17 cellular contexts compared by ENCODE assay signal in the genomic region with DNA sequence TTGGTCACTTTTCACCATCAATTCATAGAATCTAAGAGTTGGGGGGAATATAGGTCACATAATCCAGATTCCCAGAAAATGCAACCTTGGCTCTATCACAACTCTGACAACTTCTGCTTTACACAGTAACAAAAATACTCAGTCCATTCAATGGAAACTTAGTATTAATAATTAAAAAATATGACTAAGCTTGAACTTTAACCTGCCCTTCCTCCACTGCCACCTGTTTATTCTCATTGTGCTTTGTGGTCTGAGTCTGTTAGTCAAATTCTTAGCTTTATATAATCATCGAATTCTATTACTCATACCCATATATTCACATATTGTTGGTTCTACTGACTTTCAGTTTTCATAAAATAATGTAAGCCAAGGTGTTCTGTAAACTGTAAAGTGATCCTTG.
DNase-seq lines count a peak whose midpoint lies in the region; ATAC-seq, FAIRE-seq and TF ChIP-seq lines count a peak whose summit lies in the region.
"Had no signal": no experiment of that assay in that cellular context is flagged by ENCODE, and none has a peak within 500 bp of the region (broad histone marks: within the 10 kb centered on the region; RNA-seq: fewer than 3 reads in every experiment).

No MANE protein-coding gene starts in this region.

- peak; percentile 58 for FAIRE-seq in RCC 7860 (lab: Jason Lieb, UNC)
- FAIRE-seq: frontal cortex had no signal

- no peak overlapping the region for H3K27ac Mint-ChIP-seq in activated CD4-positive, alpha-beta T cell treated with anti-CD3 and anti-CD28 coated beads, Interleukin-2, amount 10 ng/mL, durations not matched to agents 7 days and 5 days
- H3K27ac Mint-ChIP-seq: dendritic cell treated with granulocyte-macrophage colony-stimulating factor and Interleukin-4, amounts not matched to agents 40 ng/mL and 50 ng/mL, for 4 days; naive B cell; stimulated activated naive B cell treated with anti-CD40 and anti-IgM and Interleukin-4, amounts not matched to agents 10 μg/mL and 1 μg/mL and 100 μg/mL, for 72 hours had no signal

- no peaks in the 10 kb centered on the region for H3K4me1 ChIP-seq in upper lobe of right lung

- H3K36me3 Mint-ChIP-seq in activated CD4-positive, alpha-beta T cell treated with anti-CD3 and anti-CD28 coated beads, Interleukin-2, amount 10 ng/mL, durations not matched to agents 7 days and 5 days (ENCODE audit: low read depth) = no peaks in the 10 kb centered on the region
- H3K36me3 Mint-ChIP-seq: naive B cell; stimulated activated naive B cell treated with anti-CD40 and anti-IgM and Interleukin-4, amounts not matched to agents 10 μg/mL and 1 μg/mL and 100 μg/mL, for 72 hours had no signal

- no peak for TF ChIP-seq CTCF in upper lobe of right lung (IDR thresholded peaks at IDR 0.05)

- intact Hi-C loops in upper lobe of right lung (cut with DNase I) = no loop called here

- no peak overlapping the region for H3K4me3 ChIP-seq in upper lobe of right lung

- POLR2A ChIA-PET in activated CD4-positive, alpha-beta T cell treated with anti-CD3 and anti-CD28 coated beads, Interleukin-2, amount 10 ng/mL, durations not matched to agents 7 days and 5 days (lab: Charles Lee) = no interaction called here

- no peaks in the 10 kb centered on the region for H3K36me3 ChIP-seq in upper lobe of right lung
- H3K36me3 ChIP-seq: WERI-Rb-1 had no signal

- CTCF ChIA-PET in activated CD4-positive, alpha-beta T cell treated with anti-CD3 and anti-CD28 coated beads, Interleukin-2, amount 10 ng/mL, durations not matched to agents 7 days and 5 days (lab: Charles Lee) = no interaction called here

- peaks cover 2% of the 10 kb centered on the region for H3K27me3 Mint-ChIP-seq in activated CD4-positive, alpha-beta T cell treated with anti-CD3 and anti-CD28 coated beads, Interleukin-2, amount 10 ng/mL, durations not matched to agents 7 days and 5 days
- H3K27me3 Mint-ChIP-seq: dendritic cell treated with granulocyte-macrophage colony-stimulating factor and Interleukin-4, amounts not matched to agents 40 ng/mL and 50 ng/mL, for 4 days; naive B cell; stimulated activated naive B cell treated with anti-CD40 and anti-IgM and Interleukin-4, amounts not matched to agents 10 μg/mL and 1 μg/mL and 100 μg/mL, for 72 hours had no signal

- no peaks in the 10 kb centered on the region for H3K9me3 Mint-ChIP-seq in activated CD4-positive, alpha-beta T cell treated with anti-CD3 and anti-CD28 coated beads, Interleukin-2, amount 10 ng/mL, durations not matched to agents 7 days and 5 days
- H3K9me3 Mint-ChIP-seq: dendritic cell treated with granulocyte-macrophage colony-stimulating factor and Interleukin-4, amounts not matched to agents 40 ng/mL and 50 ng/mL, for 4 days; stimulated activated naive B cell treated with anti-CD40 and anti-IgM and Interleukin-4, amounts not matched to agents 10 μg/mL and 1 μg/mL and 100 μg/mL, for 72 hours had no signal

- DNase-seq in RCC 7860 (ENCODE audit: low spot score) = peak; percentile 41
- peak; percentile 61 for DNase-seq in glomerular visceral epithelial cell (ENCODE audit: extremely low spot score)
- no peak for DNase-seq in upper lobe of right lung
- no peak for DNase-seq in GOT3 (lab: John Stamatoyannopoulos, UW)
- no peak for DNase-seq in globus pallidus (ENCODE audit: low spot score)
- no peak for DNase-seq in activated CD4-positive, alpha-beta T cell treated with anti-CD3 and anti-CD28 coated beads, Interleukin-2, amount 10 ng/mL, durations not matched to agents 7 days and 5 days
- DNase-seq: activated CD8-positive, alpha-beta memory T cell treated with anti-CD3 and anti-CD28 coated beads, Interleukin-2, amount 50 U/mL, for 48 hours; KBM-7; naive B cell; NCI-H1930; stimulated activated CD4-positive, alpha-beta T cell treated with anti-CD3 and anti-CD28 coated beads, Interleukin-2, amount 100 ng/mL, for 48 hours; stimulated activated naive B cell treated with anti-CD40 and anti-IgM and Interleukin-4, amounts not matched to agents 10 μg/mL and 1 μg/mL and 100 μg/mL, for 72 hours; WERI-Rb-1 had no signal

- H3K4me1 Mint-ChIP-seq in activated CD4-positive, alpha-beta T cell treated with anti-CD3 and anti-CD28 coated beads, Interleukin-2, amount 10 ng/mL, durations not matched to agents 7 days and 5 days = no peaks in the 10 kb centered on the region
- H3K4me1 Mint-ChIP-seq: naive B cell; stimulated activated naive B cell treated with anti-CD40 and anti-IgM and Interleukin-4, amounts not matched to agents 10 μg/mL and 1 μg/mL and 100 μg/mL, for 72 hours had no signal

- H3K4me3 Mint-ChIP-seq in activated CD4-positive, alpha-beta T cell treated with anti-CD3 and anti-CD28 coated beads, Interleukin-2, amount 10 ng/mL, durations not matched to agents 7 days and 5 days = no peak overlapping the region
- H3K4me3 Mint-ChIP-seq: dendritic cell treated with granulocyte-macrophage colony-stimulating factor and Interleukin-4, amounts not matched to agents 40 ng/mL and 50 ng/mL, for 4 days; naive B cell; stimulated activated naive B cell treated with anti-CD40 and anti-IgM and Interleukin-4, amounts not matched to agents 10 μg/mL and 1 μg/mL and 100 μg/mL, for 72 hours had no signal

- peak; percentile 60 for ATAC-seq in GM18517 (IDR thresholded peaks at IDR 0.05; ENCODE audit: unreplicated experiment)
- peak; percentile 81 for ATAC-seq in HG02943 (IDR thresholded peaks at IDR 0.05; ENCODE audit: low read depth, unreplicated experiment)
- ATAC-seq in upper lobe of right lung = no peak

- no peaks in the 10 kb centered on the region for H3K27me3 ChIP-seq in upper lobe of right lung

- no peaks in the 10 kb centered on the region for H3K9me3 ChIP-seq in upper lobe of right lung

- H3K27ac ChIP-seq in upper lobe of right lung = no peak overlapping the region
- H3K27ac ChIP-seq: WERI-Rb-1 had no signal

Comparison
In these comparisons a context has a peak if more than half of its experiments do, and no peak if none do; other contexts are left out.
1. DNase-seq: peak in RCC 7860 (single experiment) and glomerular visceral epithelial cell (single experiment); none in upper lobe of right lung (single experiment), GOT3 (single experiment), globus pallidus (single experiment) and activated CD4-positive, alpha-beta T cell treated with anti-CD3 and anti-CD28 coated beads, Interleukin-2, amount 10 ng/mL, durations not matched to agents 7 days and 5 days (single experiment).